In genomic region chr2:235757212-235757611, GRCh38 we compare ENCODE assay signal across 27 cellular contexts.
"Had no signal": no experiment of that assay in that cellular context is flagged by ENCODE, and none has a peak within 500 bp of the region (broad histone marks: within the 10 kb centered on the region; RNA-seq: fewer than 3 reads in every experiment).

No MANE protein-coding gene starts in this region.

- H2AFZ ChIP-seq: neural progenitor cell had no signal

- DNase-seq: cortex of kidney; effector memory CD4-positive, alpha-beta T cell; heart right ventricle; hypothalamus; islet precursor cell; left lung; lower lobe of right lung; psoas muscle; retina; spleen; stimulated activated CD4-positive, alpha-beta T cell treated with anti-CD3 and anti-CD28 coated beads, Interleukin-15, amount 100 ng/mL, for 24 hours; stimulated activated CD4-positive, alpha-beta T cell treated with anti-CD3 and anti-CD28 coated beads, Interleukin-1b, Interleukin-23, amount 100 ng/mL, for 48 hours; stimulated activated CD4-positive, alpha-beta T cell treated with anti-CD3 and anti-CD28 coated beads, Interleukin-4, amount 100 ng/mL, for 24 hours; stimulated activated naive CD4-positive, alpha-beta T cell; thyroid gland; uterus had no signal

- H3K27me3 Mint-ChIP-seq: natural killer cell treated with Interleukin-12 subunit alpha and Interleukin-12 subunit beta and Interleukin-15 and Interleukin-18, amount 100 ng/mL, for 72 hours; type B pancreatic cell had no signal

- H3K27me3 ChIP-seq: dorsolateral prefrontal cortex, heart right ventricle, left lung, neural progenitor cell, spleen, suprapubic skin, thyroid gland, uterus had no signal

- ATAC-seq: esophagus mucosa; heart right ventricle; left lung; natural killer cell treated with Interleukin-12 subunit alpha and Interleukin-12 subunit beta and Interleukin-15 and Interleukin-18, amount 100 ng/mL, for 72 hours; psoas muscle; sciatic nerve had no signal

- H3K9ac ChIP-seq: neural progenitor cell had no signal

- H3K9me3 Mint-ChIP-seq: memory B cell; mesothelial cell of epicardium; natural killer cell treated with Interleukin-12 subunit alpha and Interleukin-12 subunit beta and Interleukin-15 and Interleukin-18, amount 100 ng/mL, for 72 hours; neural progenitor cell; type B pancreatic cell had no signal

- FAIRE-seq: endometrium, frontal cortex had no signal

- H3K27ac Mint-ChIP-seq: memory B cell; mesothelial cell of epicardium; natural killer cell treated with Interleukin-12 subunit alpha and Interleukin-12 subunit beta and Interleukin-15 and Interleukin-18, amount 100 ng/mL, for 72 hours; neural progenitor cell; type B pancreatic cell had no signal

- H3K4me1 ChIP-seq: heart right ventricle, left lung, lower lobe of right lung, psoas muscle, spleen, thyroid gland, uterus had no signal

- H3K9me3 ChIP-seq: heart right ventricle, left lung, lower lobe of right lung, psoas muscle, spleen, suprapubic skin, thyroid gland, uterus had no signal

- H3K4me3 ChIP-seq: dorsolateral prefrontal cortex, heart right ventricle, left lung, lower lobe of right lung, neural progenitor cell, psoas muscle, spleen, suprapubic skin, thyroid gland, uterus had no signal

- H3K4me1 Mint-ChIP-seq: memory B cell had no signal

- H3K36me3 ChIP-seq: left lung, neural progenitor cell, thyroid gland, uterus had no signal

- H3K27ac ChIP-seq: heart right ventricle, left lung, lower lobe of right lung, neural progenitor cell, psoas muscle, spleen, suprapubic skin, thyroid gland, uterus had no signal

- H3K36me3 Mint-ChIP-seq: memory B cell; natural killer cell treated with Interleukin-12 subunit alpha and Interleukin-12 subunit beta and Interleukin-15 and Interleukin-18, amount 100 ng/mL, for 72 hours had no signal

- H3K4me3 Mint-ChIP-seq: memory B cell; mesothelial cell of epicardium; natural killer cell treated with Interleukin-12 subunit alpha and Interleukin-12 subunit beta and Interleukin-15 and Interleukin-18, amount 100 ng/mL, for 72 hours; neural progenitor cell; type B pancreatic cell had no signal
